8 cellular contexts compared by ENCODE assay signal in the genomic region with DNA sequence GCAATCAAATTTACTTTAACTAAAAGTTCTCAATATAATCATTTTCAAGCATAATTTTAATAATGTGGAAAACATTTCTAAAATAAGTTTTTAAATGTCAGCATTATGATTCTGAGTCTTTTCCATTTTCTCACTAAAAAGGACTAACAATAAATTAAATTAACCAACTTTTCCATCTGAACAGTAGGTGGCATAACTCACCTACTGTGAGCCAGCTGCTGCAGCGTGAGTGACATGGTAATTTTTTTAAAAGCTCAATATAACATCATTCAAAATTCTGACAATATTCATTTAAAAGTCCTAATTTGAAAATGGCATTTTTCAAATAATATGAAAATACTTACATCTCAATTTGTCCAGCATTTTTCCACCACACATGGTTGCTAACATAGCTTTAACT.
DNase-seq lines count a peak whose midpoint lies in the region; ATAC-seq and TF ChIP-seq lines count a peak whose summit lies in the region.

No MANE protein-coding gene starts in this region.

- no peak overlapping the region for H2AFZ ChIP-seq in HCT116 (ENCODE audit: low read depth, low read length, poor library complexity, severe bottlenecking)

- RAD21 ChIA-PET in HCT116 (lab: Charles Lee; ENCODE audit: low non-redundant PET in 1 of 2, low total read pairs in 2 of 2, uncharacterized antibody in 2 of 2, unreplicated experiment in 2 of 2) = interaction anchor here (2.4 to 2.7 kb wide), 2 partner anchors 58 kb away, joined by 10 to 14 read pairs; no protein-coding TSS in a partner anchor

- H3K36me3 ChIP-seq in HCT116 (ENCODE audit: control insufficient read depth in 1 of 2, insufficient read depth in 2 of 2, low read length in 2 of 2) (no peaks in the 10 kb centered on the region), RWPE2 (ENCODE audit: low read depth) (peaks cover 4% of the 10 kb centered on the region; the same call in 1 of the 2 replicates), thoracic aorta (no peaks in the 10 kb centered on the region)

- no peaks in the 10 kb centered on the region for H3K4me1 ChIP-seq in HCT116 (ENCODE audit: control insufficient read depth in 1 of 2, insufficient read depth in 2 of 2, low read length in 2 of 2)
- H3K4me1 ChIP-seq in RWPE2 (ENCODE audit: insufficient read depth, poor library complexity, severe bottlenecking) = peaks cover 3% of the 10 kb centered on the region
- no peaks in the 10 kb centered on the region for H3K4me1 ChIP-seq in thoracic aorta (ENCODE audit: control insufficient read depth in 1 of 2, low read depth in 2 of 2)

- H3K4me3 ChIP-seq in HCT116 (replicated peaks in 1 of 2; ENCODE audit: low read depth in 1 of 2, low read length in 2 of 2) (no peak overlapping the region), RWPE2 (ENCODE audit: severe bottlenecking) (no peak overlapping the region), foreskin fibroblast (ENCODE audit: low read depth in 1 of 2, low read length in 2 of 2) (no peak overlapping the region), thoracic aorta (no peak overlapping the region)

- intact Hi-C loops in HCT116 (cut with micrococcal nuclease) = loop anchor here (1.0 to 5.0 kb wide), 3 partner anchors 57 to 245 kb away; no protein-coding TSS in a partner anchor

- POLR2A ChIA-PET in HCT116 (lab: Charles Lee) = interaction anchor here (1.4 kb wide), 1 partner anchor 58 kb away, joined by 3 read pairs; no protein-coding TSS in a partner anchor

- H3K9me3 ChIP-seq in HCT116 (ENCODE audit: control insufficient read depth in 1 of 2, insufficient read depth in 1 of 2, low read depth in 1 of 2, low read length in 2 of 2) (no peaks in the 10 kb centered on the region), RWPE2 (ENCODE audit: severe bottlenecking) (no peaks in the 10 kb centered on the region), thoracic aorta (no peaks in the 10 kb centered on the region)

- no peak overlapping the region for H3K9ac ChIP-seq in HCT116 (ENCODE audit: low read length)

- H3K27ac ChIP-seq in HCT116 (ENCODE audit: low read depth, low read length) (no peak overlapping the region), RWPE2 (ENCODE audit: poor library complexity, severe bottlenecking) (no peak overlapping the region), thoracic aorta (no peak overlapping the region)

- no peaks in the 10 kb centered on the region for H3K79me2 ChIP-seq in HCT116 (ENCODE audit: insufficient read depth, low read length)

- TF ChIP-seq CTCF in HCT116 (IDR thresholded peaks at IDR 0.05 in 2 of 3, conservative IDR thresholded peaks at IDR 0.05 in 1 of 3; ENCODE audit: borderline replicate concordance in 1 of 3, insufficient read depth in 1 of 3, low read depth in 2 of 3, low read length in 2 of 3) = peak; percentile 42 to 83 (median 62); a peak in 5 of 6 replicates
- peak; percentile 90 for TF ChIP-seq CTCF in RWPE2 (IDR thresholded peaks at IDR 0.05; ENCODE audit: poor library complexity, severe bottlenecking)
- TF ChIP-seq CTCF in foreskin fibroblast (IDR thresholded peaks at IDR 0.05; ENCODE audit: low read depth, low read length) = peak; percentile 19
- TF ChIP-seq CTCF in thoracic aorta (IDR thresholded peaks at IDR 0.05) = peak; percentile 68

- no peaks in the 10 kb centered on the region for H3K27me3 ChIP-seq in HCT116 (ENCODE audit: insufficient read depth, low read length)
- H3K27me3 ChIP-seq in RWPE2 (ENCODE audit: insufficient read depth, poor library complexity, severe bottlenecking) = no peaks in the 10 kb centered on the region
- no peaks in the 10 kb centered on the region for H3K27me3 ChIP-seq in thoracic aorta (replicated peaks; ENCODE audit: insufficient read depth)

- H3K9me2 ChIP-seq in HCT116 (ENCODE audit: insufficient read depth) = no peaks in the 10 kb centered on the region

- CTCF ChIA-PET in HCT116 (lab: Charles Lee) = interaction anchor here (0.6 to 4.0 kb wide), 16 partner anchors 9 to 247 kb away, joined by 3 to 87 read pairs (median 4); a partner anchor contains a TSS

- TF ChIP-seq POLR2A in HCT116 (IDR thresholded peaks at IDR 0.05; ENCODE audit: borderline replicate concordance, extremely low read depth, insufficient read depth, insufficient read length) = no peak

- peak; percentile 47; the same call in 1 of the 2 replicates for ATAC-seq in HCT116
- ATAC-seq in RWPE2 (ENCODE audit: low read depth) = 0 out of 3 replicates have a peak, but pooled peaks have one; percentile 55
- ATAC-seq in thoracic aorta (ENCODE audit: insufficient number of reproducible peaks, low FRiP score, low read depth) = no peak
- ATAC-seq in GM18519 (IDR thresholded peaks at IDR 0.05; ENCODE audit: low FRiP score, unreplicated experiment) = no peak

- no TSS peak for BruUV-seq in HCT116 (replicated peaks; lab: Mats Ljungman, UMichigan)

- no peaks in the 10 kb centered on the region for H4K20me1 ChIP-seq in HCT116 (ENCODE audit: insufficient read depth)

- peak; percentile 31 for DNase-seq in COLO829 (ENCODE audit: low spot score)
- DNase-seq in HCT116 (ENCODE audit: low read depth, low spot score) = no peak
- no peak for DNase-seq in RWPE2 (ENCODE audit: low spot score)
- DNase-seq in foreskin fibroblast = peak; percentile 18 to 66
- no peak for DNase-seq in thoracic aorta (ENCODE audit: low spot score)
- DNase-seq in NK-92 (lab: John Stamatoyannopoulos, UW; ENCODE audit: unreplicated experiment) = no peak
- DNase-seq in effector CD8-positive, alpha-beta T cell (lab: John Stamatoyannopoulos, UW) = no peak

- no peak overlapping the region for H3K4me2 ChIP-seq in HCT116 (ENCODE audit: low read length)

- TF ChIP-seq RAD21 in HCT116 (IDR thresholded peaks at IDR 0.05; ENCODE audit: low read depth) = peak; percentile 84

TF ChIP-seq in HCT116, 20 proteins besides CTCF, POLR2A, EP300 and RAD21 (continues in another document):
- TF ChIP-seq, protein P1, sequence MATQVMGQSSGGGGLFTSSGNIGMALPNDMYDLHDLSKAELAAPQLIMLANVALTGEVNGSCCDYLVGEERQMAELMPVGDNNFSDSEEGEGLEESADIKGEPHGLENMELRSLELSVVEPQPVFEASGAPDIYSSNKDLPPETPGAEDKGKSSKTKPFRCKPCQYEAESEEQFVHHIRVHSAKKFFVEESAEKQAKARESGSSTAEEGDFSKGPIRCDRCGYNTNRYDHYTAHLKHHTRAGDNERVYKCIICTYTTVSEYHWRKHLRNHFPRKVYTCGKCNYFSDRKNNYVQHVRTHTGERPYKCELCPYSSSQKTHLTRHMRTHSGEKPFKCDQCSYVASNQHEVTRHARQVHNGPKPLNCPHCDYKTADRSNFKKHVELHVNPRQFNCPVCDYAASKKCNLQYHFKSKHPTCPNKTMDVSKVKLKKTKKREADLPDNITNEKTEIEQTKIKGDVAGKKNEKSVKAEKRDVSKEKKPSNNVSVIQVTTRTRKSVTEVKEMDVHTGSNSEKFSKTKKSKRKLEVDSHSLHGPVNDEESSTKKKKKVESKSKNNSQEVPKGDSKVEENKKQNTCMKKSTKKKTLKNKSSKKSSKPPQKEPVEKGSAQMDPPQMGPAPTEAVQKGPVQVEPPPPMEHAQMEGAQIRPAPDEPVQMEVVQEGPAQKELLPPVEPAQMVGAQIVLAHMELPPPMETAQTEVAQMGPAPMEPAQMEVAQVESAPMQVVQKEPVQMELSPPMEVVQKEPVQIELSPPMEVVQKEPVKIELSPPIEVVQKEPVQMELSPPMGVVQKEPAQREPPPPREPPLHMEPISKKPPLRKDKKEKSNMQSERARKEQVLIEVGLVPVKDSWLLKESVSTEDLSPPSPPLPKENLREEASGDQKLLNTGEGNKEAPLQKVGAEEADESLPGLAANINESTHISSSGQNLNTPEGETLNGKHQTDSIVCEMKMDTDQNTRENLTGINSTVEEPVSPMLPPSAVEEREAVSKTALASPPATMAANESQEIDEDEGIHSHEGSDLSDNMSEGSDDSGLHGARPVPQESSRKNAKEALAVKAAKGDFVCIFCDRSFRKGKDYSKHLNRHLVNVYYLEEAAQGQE (IDR thresholded peaks at IDR 0.05; ENCODE audit: low read depth) = no peak
- TF ChIP-seq ZNF274 (IDR thresholded peaks at IDR 0.05; ENCODE audit: low read depth, low read length) (no peak), TCF7L2 (IDR thresholded peaks at IDR 0.05; ENCODE audit: borderline replicate concordance, extremely low read depth, insufficient read depth, insufficient read length) (no peak), SIN3A (IDR thresholded peaks at IDR 0.05; ENCODE audit: low read depth) (no peak), SP1 (IDR thresholded peaks at IDR 0.05; ENCODE audit: low read depth) (no peak), ZFX (IDR thresholded peaks at IDR 0.05) (no peak), EZH2phosphoT487 (IDR thresholded peaks at IDR 0.05; ENCODE audit: borderline replicate concordance) (no peak), FOSL1 (IDR thresholded peaks at IDR 0.05; ENCODE audit: low read depth) (no peak), YY1 (IDR thresholded peaks at IDR 0.05; ENCODE audit: extremely low read depth, insufficient replicate concordance, low read depth, low read length) (no peak), EZH2 (IDR thresholded peaks at IDR 0.05) (no peak), CEBPB (IDR thresholded peaks at IDR 0.05; ENCODE audit: low read depth) (no peak), POLR2AphosphoS5 (IDR thresholded peaks at IDR 0.05; ENCODE audit: low read depth, low read length) (no peak)
- TF ChIP-seq, protein P2, sequence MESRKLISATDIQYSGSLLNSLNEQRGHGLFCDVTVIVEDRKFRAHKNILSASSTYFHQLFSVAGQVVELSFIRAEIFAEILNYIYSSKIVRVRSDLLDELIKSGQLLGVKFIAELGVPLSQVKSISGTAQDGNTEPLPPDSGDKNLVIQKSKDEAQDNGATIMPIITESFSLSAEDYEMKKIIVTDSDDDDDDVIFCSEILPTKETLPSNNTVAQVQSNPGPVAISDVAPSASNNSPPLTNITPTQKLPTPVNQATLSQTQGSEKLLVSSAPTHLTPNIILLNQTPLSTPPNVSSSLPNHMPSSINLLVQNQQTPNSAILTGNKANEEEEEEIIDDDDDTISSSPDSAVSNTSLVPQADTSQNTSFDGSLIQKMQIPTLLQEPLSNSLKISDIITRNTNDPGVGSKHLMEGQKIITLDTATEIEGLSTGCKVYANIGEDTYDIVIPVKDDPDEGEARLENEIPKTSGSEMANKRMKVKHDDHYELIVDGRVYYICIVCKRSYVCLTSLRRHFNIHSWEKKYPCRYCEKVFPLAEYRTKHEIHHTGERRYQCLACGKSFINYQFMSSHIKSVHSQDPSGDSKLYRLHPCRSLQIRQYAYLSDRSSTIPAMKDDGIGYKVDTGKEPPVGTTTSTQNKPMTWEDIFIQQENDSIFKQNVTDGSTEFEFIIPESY (IDR thresholded peaks at IDR 0.05; ENCODE audit: extremely low read depth, insufficient replicate concordance, low read length) = no peak
- TF ChIP-seq, protein P3, sequence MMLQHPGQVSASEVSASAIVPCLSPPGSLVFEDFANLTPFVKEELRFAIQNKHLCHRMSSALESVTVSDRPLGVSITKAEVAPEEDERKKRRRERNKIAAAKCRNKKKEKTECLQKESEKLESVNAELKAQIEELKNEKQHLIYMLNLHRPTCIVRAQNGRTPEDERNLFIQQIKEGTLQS (IDR thresholded peaks at IDR 0.05) = no peak
- TF ChIP-seq, protein P4, sequence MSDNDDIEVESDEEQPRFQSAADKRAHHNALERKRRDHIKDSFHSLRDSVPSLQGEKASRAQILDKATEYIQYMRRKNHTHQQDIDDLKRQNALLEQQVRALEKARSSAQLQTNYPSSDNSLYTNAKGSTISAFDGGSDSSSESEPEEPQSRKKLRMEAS (IDR thresholded peaks at IDR 0.05) = no peak

Comparison
In these comparisons a context has a peak if more than half of its experiments do, and no peak if none do; other contexts are left out.
1. DNase-seq: peak in COLO829 (single experiment) and foreskin fibroblast (2 of 2); none in HCT116 (single experiment), RWPE2 (single experiment), thoracic aorta (single experiment), NK-92 (single experiment) and effector CD8-positive, alpha-beta T cell (single experiment).
2. ATAC-seq: peak in HCT116 (single experiment) and RWPE2 (single experiment); none in thoracic aorta (single experiment) and GM18519 (single experiment).
3. CTCF ChIP-seq: peak in every context shown above with its lines; median percentile 90 in RWPE2; 68 in thoracic aorta; 62 in HCT116; 19 in foreskin fibroblast.